ENCODE assay signal across 1 cellular context in genomic region chr19:49413348-49413747, GRCh38.
TF ChIP-seq lines count a peak whose summit lies in the region.

No MANE protein-coding gene starts in this region.

TF ChIP-seq in IMR-90, 13 proteins besides CTCF, POLR2A, EP300 and RAD21:
- TF ChIP-seq NFE2L2 (IDR thresholded peaks at IDR 0.05; ENCODE audit: low read depth, low read length): no peak
- TF ChIP-seq CHD1 (IDR thresholded peaks at IDR 0.05; ENCODE audit: low read depth, low read length): no peak
- TF ChIP-seq, protein P1, sequence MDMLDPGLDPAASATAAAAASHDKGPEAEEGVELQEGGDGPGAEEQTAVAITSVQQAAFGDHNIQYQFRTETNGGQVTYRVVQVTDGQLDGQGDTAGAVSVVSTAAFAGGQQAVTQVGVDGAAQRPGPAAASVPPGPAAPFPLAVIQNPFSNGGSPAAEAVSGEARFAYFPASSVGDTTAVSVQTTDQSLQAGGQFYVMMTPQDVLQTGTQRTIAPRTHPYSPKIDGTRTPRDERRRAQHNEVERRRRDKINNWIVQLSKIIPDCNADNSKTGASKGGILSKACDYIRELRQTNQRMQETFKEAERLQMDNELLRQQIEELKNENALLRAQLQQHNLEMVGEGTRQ (IDR thresholded peaks at IDR 0.05; ENCODE audit: low read depth, low read length): no peak
- no peak for TF ChIP-seq FOS (IDR thresholded peaks at IDR 0.05; ENCODE audit: low read depth, low read length)
- no peak for TF ChIP-seq SMC3 (IDR thresholded peaks at IDR 0.05; ENCODE audit: low read depth, low read length)
- no peak for TF ChIP-seq BHLHE40 (IDR thresholded peaks at IDR 0.05; ENCODE audit: low read depth, low read length)
- no peak for TF ChIP-seq RCOR1 (IDR thresholded peaks at IDR 0.05; ENCODE audit: insufficient replicate concordance, low read length)
